Comparison of ENCODE assay signal across 16 cellular contexts in the genomic region with DNA sequence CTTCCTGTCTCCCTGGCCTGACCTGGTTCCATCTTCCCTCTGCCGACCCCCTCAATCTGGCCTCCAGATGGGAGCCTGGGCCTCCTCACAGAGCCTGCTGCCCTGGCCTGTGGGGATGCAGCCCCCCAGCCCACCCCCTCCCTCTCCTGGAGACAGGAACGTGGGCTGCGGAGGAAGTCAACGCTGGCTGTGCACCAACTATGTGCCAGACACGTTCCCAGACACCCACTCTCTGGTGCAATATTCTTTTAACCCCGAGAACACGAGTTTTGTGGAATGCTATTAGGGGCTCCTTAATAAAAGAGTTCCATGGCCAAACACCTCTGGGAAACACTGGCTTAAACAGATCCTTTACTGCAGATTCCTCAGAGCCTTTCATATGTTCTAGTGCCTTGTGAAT.
"Had no signal": no experiment of that assay in that cellular context is flagged by ENCODE, and none has a peak within 500 bp of the region (broad histone marks: within the 10 kb centered on the region; RNA-seq: fewer than 3 reads in every experiment).

No MANE protein-coding gene starts in this region.

- H3K36me3 ChIP-seq: suprapubic skin had no signal

- ATAC-seq: left lobe of liver; naive thymus-derived CD8-positive, alpha-beta T cell; right cardiac atrium had no signal

- H3K27ac ChIP-seq: suprapubic skin had no signal

- H3K27ac Mint-ChIP-seq: activated B cell treated with CpG ODN at 0.5 μM for 24 hours; activated naive CD8-positive, alpha-beta T cell; dendritic cell treated with granulocyte-macrophage colony-stimulating factor and Interleukin-4, amounts not matched to agents 40 ng/mL and 50 ng/mL, for 4 days; naive thymus-derived CD8-positive, alpha-beta T cell; stimulated activated naive CD8-positive, alpha-beta T cell treated with anti-CD3 and anti-CD28 coated beads, Interleukin-15, Interleukin-2, amounts not matched to agents 100 ng/mL and 50 ng/mL, for 24 hours; T-helper 2 cell treated with Interferon-gamma antibody and Interleukin-4, amounts not matched to agents 5 μg/mL and 100 μg/mL, for 36 hours had no signal

- H3K4me1 Mint-ChIP-seq: activated B cell treated with CpG ODN at 0.5 μM for 24 hours; naive thymus-derived CD8-positive, alpha-beta T cell had no signal

- H3K4me3 Mint-ChIP-seq: activated B cell treated with CpG ODN at 0.5 μM for 24 hours; activated naive CD8-positive, alpha-beta T cell; dendritic cell treated with granulocyte-macrophage colony-stimulating factor and Interleukin-4, amounts not matched to agents 40 ng/mL and 50 ng/mL, for 4 days; naive thymus-derived CD8-positive, alpha-beta T cell; stimulated activated naive CD8-positive, alpha-beta T cell treated with anti-CD3 and anti-CD28 coated beads, Interleukin-15, Interleukin-2, amounts not matched to agents 100 ng/mL and 50 ng/mL, for 24 hours; T-helper 2 cell treated with Interferon-gamma antibody and Interleukin-4, amounts not matched to agents 5 μg/mL and 100 μg/mL, for 36 hours had no signal

- H3K9me3 ChIP-seq: suprapubic skin had no signal

- H3K9me3 Mint-ChIP-seq: activated B cell treated with CpG ODN at 0.5 μM for 24 hours; dendritic cell treated with granulocyte-macrophage colony-stimulating factor and Interleukin-4, amounts not matched to agents 40 ng/mL and 50 ng/mL, for 4 days; naive thymus-derived CD8-positive, alpha-beta T cell; stimulated activated naive CD8-positive, alpha-beta T cell treated with anti-CD3 and anti-CD28 coated beads, Interleukin-15, Interleukin-2, amounts not matched to agents 100 ng/mL and 50 ng/mL, for 24 hours; T-helper 2 cell treated with Interferon-gamma antibody and Interleukin-4, amounts not matched to agents 5 μg/mL and 100 μg/mL, for 36 hours had no signal

- FAIRE-seq: small intestine had no signal

- H3K36me3 Mint-ChIP-seq: activated naive CD8-positive, alpha-beta T cell; naive thymus-derived CD8-positive, alpha-beta T cell had no signal

- H3K4me3 ChIP-seq: suprapubic skin had no signal

- DNase-seq: activated B cell treated with CpG ODN at 0.5 μM for 24 hours; activated CD4-positive, alpha-beta T cell treated with anti-CD3 and anti-CD28 coated beads for 48 hours; activated gamma-delta T cell treated with Interleukin-2 at 50 U/mL for 16 hours; effector memory CD4-positive, alpha-beta T cell; islet precursor cell; naive thymus-derived CD8-positive, alpha-beta T cell; occipital lobe; right cardiac atrium; small intestine; trophoblast cell had no signal

- H3K27me3 Mint-ChIP-seq: activated B cell treated with CpG ODN at 0.5 μM for 24 hours; activated naive CD8-positive, alpha-beta T cell; dendritic cell treated with granulocyte-macrophage colony-stimulating factor and Interleukin-4, amounts not matched to agents 40 ng/mL and 50 ng/mL, for 4 days; naive thymus-derived CD8-positive, alpha-beta T cell; stimulated activated naive CD8-positive, alpha-beta T cell treated with anti-CD3 and anti-CD28 coated beads, Interleukin-15, Interleukin-2, amounts not matched to agents 100 ng/mL and 50 ng/mL, for 24 hours had no signal

- H3K27me3 ChIP-seq: suprapubic skin had no signal
